1 cellular context compared by ENCODE assay signal in the genomic region with DNA sequence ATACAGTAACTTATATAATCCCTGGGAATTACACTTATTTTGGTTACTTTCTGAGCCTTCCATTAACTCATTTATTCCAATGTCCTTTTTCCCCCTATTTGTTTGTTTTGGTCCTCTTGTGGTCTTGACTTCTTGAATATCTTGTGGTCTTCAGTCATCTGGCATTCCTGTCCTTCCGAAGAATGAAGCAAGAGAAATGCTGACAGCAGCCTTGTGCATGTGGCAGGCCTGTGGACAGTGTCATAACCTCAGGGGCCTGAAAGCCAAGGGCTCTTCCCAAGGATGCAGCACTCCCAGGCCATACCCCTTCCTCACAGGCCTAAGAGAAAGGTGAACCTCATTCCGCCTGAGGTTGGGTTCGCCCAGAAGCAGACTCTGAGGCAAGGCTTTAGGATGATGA.
TF ChIP-seq lines count a peak whose summit lies in the region.

No MANE protein-coding gene starts in this region.

TF ChIP-seq in SK-N-SH, 30 proteins besides CTCF, POLR2A, EP300 and RAD21 (continued from another document):
- TF ChIP-seq, protein P1, sequence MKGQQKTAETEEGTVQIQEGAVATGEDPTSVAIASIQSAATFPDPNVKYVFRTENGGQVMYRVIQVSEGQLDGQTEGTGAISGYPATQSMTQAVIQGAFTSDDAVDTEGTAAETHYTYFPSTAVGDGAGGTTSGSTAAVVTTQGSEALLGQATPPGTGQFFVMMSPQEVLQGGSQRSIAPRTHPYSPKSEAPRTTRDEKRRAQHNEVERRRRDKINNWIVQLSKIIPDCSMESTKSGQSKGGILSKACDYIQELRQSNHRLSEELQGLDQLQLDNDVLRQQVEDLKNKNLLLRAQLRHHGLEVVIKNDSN (IDR thresholded peaks at IDR 0.05; ENCODE audit: borderline replicate concordance, low read depth) = no peak
- TF ChIP-seq, protein P2, sequence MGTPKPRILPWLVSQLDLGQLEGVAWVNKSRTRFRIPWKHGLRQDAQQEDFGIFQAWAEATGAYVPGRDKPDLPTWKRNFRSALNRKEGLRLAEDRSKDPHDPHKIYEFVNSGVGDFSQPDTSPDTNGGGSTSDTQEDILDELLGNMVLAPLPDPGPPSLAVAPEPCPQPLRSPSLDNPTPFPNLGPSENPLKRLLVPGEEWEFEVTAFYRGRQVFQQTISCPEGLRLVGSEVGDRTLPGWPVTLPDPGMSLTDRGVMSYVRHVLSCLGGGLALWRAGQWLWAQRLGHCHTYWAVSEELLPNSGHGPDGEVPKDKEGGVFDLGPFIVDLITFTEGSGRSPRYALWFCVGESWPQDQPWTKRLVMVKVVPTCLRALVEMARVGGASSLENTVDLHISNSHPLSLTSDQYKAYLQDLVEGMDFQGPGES (IDR thresholded peaks at IDR 0.05; ENCODE audit: low read depth, low read length) = no peak
- no peak for TF ChIP-seq FOXJ3 (CRISPR knock-in tag; IDR thresholded peaks at IDR 0.05)
- TF ChIP-seq CHD2 (IDR thresholded peaks at IDR 0.05; ENCODE audit: low read length, partially characterized antibody) = no peak
